12 cellular contexts compared by ENCODE assay signal in the genomic region with DNA sequence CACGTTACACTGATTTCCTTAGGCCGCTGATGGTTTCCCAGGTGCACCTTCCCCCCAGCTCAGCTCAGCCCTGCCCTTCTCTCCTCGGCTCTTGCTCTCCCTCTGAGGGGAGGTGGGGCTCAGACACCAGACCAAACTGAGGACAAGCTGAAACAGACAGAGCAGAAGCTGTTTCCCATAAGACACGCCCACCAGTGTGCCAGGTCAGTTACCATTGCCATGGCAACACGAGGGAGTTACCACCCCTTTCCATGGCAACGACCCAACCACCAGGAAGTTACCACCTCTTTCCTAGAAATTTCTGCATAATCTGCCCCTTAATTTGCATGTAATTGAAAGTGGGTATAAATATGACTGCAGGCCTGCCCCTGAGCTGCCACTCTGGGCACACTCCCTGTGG.
DNase-seq lines count a peak whose midpoint lies in the region; TF ChIP-seq lines count a peak whose summit lies in the region.
"Had no signal": no experiment of that assay in that cellular context is flagged by ENCODE, and none has a peak within 500 bp of the region (broad histone marks: within the 10 kb centered on the region; RNA-seq: fewer than 3 reads in every experiment).

No MANE protein-coding gene starts in this region.

- H3K4me1 ChIP-seq in SJCRH30 (peaks cover 5% of the 10 kb centered on the region; the same call in 1 of the 2 replicates), mesendoderm (ENCODE audit: control insufficient read depth, low read depth, low read length) (no peaks in the 10 kb centered on the region)
- H3K4me1 ChIP-seq: adrenal gland had no signal

- no peak overlapping the region for H4K5ac ChIP-seq in mesendoderm (ENCODE audit: low read length)

- no peaks in the 10 kb centered on the region for H3K9me3 ChIP-seq in SJCRH30 (replicated peaks)
- H3K9me3 ChIP-seq: adrenal gland, ovary had no signal

- H3K18ac ChIP-seq in mesendoderm (ENCODE audit: low read length), result no peak overlapping the region

- intact Hi-C loops in dorsolateral prefrontal cortex (cut with DNase I), result no loop called here

- no peaks in the 10 kb centered on the region for H3K27me3 ChIP-seq in SJCRH30
- H3K27me3 ChIP-seq in mesendoderm (ENCODE audit: insufficient read depth, low read length, poor library complexity), result no peaks in the 10 kb centered on the region
- peaks cover 0 to 6% (median 0%) of the 10 kb centered on the region in 45 donors for H3K27me3 ChIP-seq in dorsolateral prefrontal cortex
- H3K27me3 ChIP-seq: adrenal gland, ovary had no signal

- no peaks in the 10 kb centered on the region for H3K79me1 ChIP-seq in mesendoderm (ENCODE audit: low read length)

- no peak overlapping the region for H3K56ac ChIP-seq in mesendoderm (ENCODE audit: low read length)

- no peak overlapping the region for H3K4ac ChIP-seq in mesendoderm (ENCODE audit: low read depth, low read length)

- peak; percentile 42 for DNase-seq in NCI-H2029 (lab: John Stamatoyannopoulos, UW)
- no peak for DNase-seq in NCI-H2029 treated with DMSO at 0.1 percent for 48 hours (lab: John Stamatoyannopoulos, UW)
- peak; percentile 23 for DNase-seq in LHCN-M2 (ENCODE audit: low read depth)
- peak; percentile 19 to 50 for DNase-seq in SJCRH30
- DNase-seq in mesendoderm, result peak; percentile 77
- DNase-seq in dorsolateral prefrontal cortex, result no peak
- no peak for DNase-seq in NCI-H510A treated with DMSO at 0.1 percent for 48 hours (lab: John Stamatoyannopoulos, UW)
- DNase-seq in RKO (ENCODE audit: low spot score), result no peak
- DNase-seq: GF-D8, glutamatergic neuron, ovary had no signal

- no peaks in the 10 kb centered on the region for H3K79me2 ChIP-seq in mesendoderm (ENCODE audit: control insufficient read depth, insufficient read depth, low read length)

- no peak overlapping the region for H3K4me2 ChIP-seq in mesendoderm (ENCODE audit: low read length)

- H3K4me3 ChIP-seq in SJCRH30 (no peak overlapping the region), mesendoderm (ENCODE audit: low read length) (no peak overlapping the region), dorsolateral prefrontal cortex (no peak overlapping the region)
- H3K4me3 ChIP-seq: adrenal gland, ovary had no signal

- TF ChIP-seq CTCF in dorsolateral prefrontal cortex (IDR thresholded peaks at IDR 0.05 in 54 of 56, conservative IDR thresholded peaks at IDR 0.05 in 2 of 56; ENCODE audit: low read depth in 1 of 56, partially characterized antibody in 56 of 56), result no peak

- H3K36me3 ChIP-seq in SJCRH30, result no peaks in the 10 kb centered on the region
- no peaks in the 10 kb centered on the region for H3K36me3 ChIP-seq in mesendoderm (ENCODE audit: control insufficient read depth, insufficient read depth, low read length)
- H3K36me3 ChIP-seq: adrenal gland, ovary had no signal

- no peak overlapping the region for H3K9ac ChIP-seq in mesendoderm (ENCODE audit: low read length)

- H2BK120ac ChIP-seq in mesendoderm (ENCODE audit: low read depth, low read length), result no peak overlapping the region

- H3K27ac ChIP-seq in SJCRH30, result no peak overlapping the region
- H3K27ac ChIP-seq in mesendoderm (ENCODE audit: low read depth, low read length), result no peak overlapping the region
- H3K27ac ChIP-seq in dorsolateral prefrontal cortex, result no peak overlapping the region
- H3K27ac ChIP-seq: adrenal gland, ovary had no signal

- no peak overlapping the region for H3K23ac ChIP-seq in mesendoderm (ENCODE audit: low read length)

- no peak overlapping the region for H2AK5ac ChIP-seq in mesendoderm (ENCODE audit: low read length)

- WGBS in mesendoderm (ENCODE audit: extremely low coverage, insufficient coverage, low lambda C conversion rate), result no CpG with 5 or more reads among the region's 6 CpGs

- no peak overlapping the region for H2BK15ac ChIP-seq in mesendoderm (replicated peaks; ENCODE audit: low read depth)

- no peak overlapping the region for H4K8ac ChIP-seq in mesendoderm (ENCODE audit: low read depth, low read length)

- H2BK5ac ChIP-seq in mesendoderm (ENCODE audit: low read length), result no peak overlapping the region

Comparison
In these comparisons a context has a peak if more than half of its experiments do, and no peak if none do; other contexts are left out.
1. DNase-seq: peak in NCI-H2029 (single experiment), LHCN-M2 (single experiment), SJCRH30 (2 of 2) and mesendoderm (single experiment); none in NCI-H2029 treated with DMSO at 0.1 percent for 48 hours (single experiment), dorsolateral prefrontal cortex (0 of 10), NCI-H510A treated with DMSO at 0.1 percent for 48 hours (single experiment) and RKO (single experiment).